In genomic region chr2:105037572-105038382, GRCh38 we compare ENCODE assay signal across 1 cellular context.
TF ChIP-seq lines count a peak whose summit lies in the region.

TSS of gene MRPS9 (plus strand) at chr2:105038069. CDS start at chr2:105038093, 24 bp downstream.

TF ChIP-seq in HepG2, 621 proteins besides CTCF, POLR2A, EP300 and RAD21 (continued from another document and continues in another):
- no peak for TF ChIP-seq SKIL (CRISPR knock-in tag; IDR thresholded peaks at IDR 0.05; ENCODE audit: borderline replicate concordance)
- TF ChIP-seq DR1 (CRISPR knock-in tag; IDR thresholded peaks at IDR 0.05) = peak; percentile 67
- TF ChIP-seq ZNF318 (CRISPR knock-in tag; IDR thresholded peaks at IDR 0.05) = 0 out of 2 replicates have a peak, but pooled peaks have one; percentile 50
- no peak; the same call in 1 of the 2 replicates for TF ChIP-seq THRA (CRISPR knock-in tag; IDR thresholded peaks at IDR 0.05; ENCODE audit: borderline replicate concordance)
- no peak for TF ChIP-seq SNRNP70 (IDR thresholded peaks at IDR 0.05; ENCODE audit: low read depth, low read length)
- TF ChIP-seq ARNT (IDR thresholded peaks at IDR 0.05) = no peak
- TF ChIP-seq, protein P1, sequence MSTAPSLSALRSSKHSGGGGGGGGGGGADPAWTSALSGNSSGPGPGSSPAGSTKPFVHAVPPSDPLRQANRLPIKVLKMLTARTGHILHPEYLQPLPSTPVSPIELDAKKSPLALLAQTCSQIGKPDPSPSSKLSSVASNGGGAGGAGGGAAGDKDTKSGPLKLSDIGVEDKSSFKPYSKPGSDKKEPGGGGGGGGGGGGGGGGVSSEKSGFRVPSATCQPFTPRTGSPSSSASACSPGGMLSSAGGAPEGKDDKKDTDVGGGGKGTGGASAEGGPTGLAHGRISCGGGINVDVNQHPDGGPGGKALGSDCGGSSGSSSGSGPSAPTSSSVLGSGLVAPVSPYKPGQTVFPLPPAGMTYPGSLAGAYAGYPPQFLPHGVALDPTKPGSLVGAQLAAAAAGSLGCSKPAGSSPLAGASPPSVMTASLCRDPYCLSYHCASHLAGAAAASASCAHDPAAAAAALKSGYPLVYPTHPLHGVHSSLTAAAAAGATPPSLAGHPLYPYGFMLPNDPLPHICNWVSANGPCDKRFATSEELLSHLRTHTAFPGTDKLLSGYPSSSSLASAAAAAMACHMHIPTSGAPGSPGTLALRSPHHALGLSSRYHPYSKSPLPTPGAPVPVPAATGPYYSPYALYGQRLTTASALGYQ (CRISPR knock-in tag; IDR thresholded peaks at IDR 0.05) = no peak
- TF ChIP-seq ZNF564 (CRISPR knock-in tag; IDR thresholded peaks at IDR 0.05) = peak; percentile 88
- no peak; the same call in 1 of the 2 replicates for TF ChIP-seq ZNF83 (CRISPR knock-in tag; IDR thresholded peaks at IDR 0.05; ENCODE audit: borderline replicate concordance)
- TF ChIP-seq, protein P2, sequence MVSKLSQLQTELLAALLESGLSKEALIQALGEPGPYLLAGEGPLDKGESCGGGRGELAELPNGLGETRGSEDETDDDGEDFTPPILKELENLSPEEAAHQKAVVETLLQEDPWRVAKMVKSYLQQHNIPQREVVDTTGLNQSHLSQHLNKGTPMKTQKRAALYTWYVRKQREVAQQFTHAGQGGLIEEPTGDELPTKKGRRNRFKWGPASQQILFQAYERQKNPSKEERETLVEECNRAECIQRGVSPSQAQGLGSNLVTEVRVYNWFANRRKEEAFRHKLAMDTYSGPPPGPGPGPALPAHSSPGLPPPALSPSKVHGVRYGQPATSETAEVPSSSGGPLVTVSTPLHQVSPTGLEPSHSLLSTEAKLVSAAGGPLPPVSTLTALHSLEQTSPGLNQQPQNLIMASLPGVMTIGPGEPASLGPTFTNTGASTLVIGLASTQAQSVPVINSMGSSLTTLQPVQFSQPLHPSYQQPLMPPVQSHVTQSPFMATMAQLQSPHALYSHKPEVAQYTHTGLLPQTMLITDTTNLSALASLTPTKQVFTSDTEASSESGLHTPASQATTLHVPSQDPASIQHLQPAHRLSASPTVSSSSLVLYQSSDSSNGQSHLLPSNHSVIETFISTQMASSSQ (IDR thresholded peaks at IDR 0.05; ENCODE audit: low read depth) = no peak
- TF ChIP-seq, protein P2 (CRISPR knock-in tag; IDR thresholded peaks at IDR 0.05; ENCODE audit: borderline replicate concordance) = 0 out of 2 replicates have a peak, but pooled peaks have one; percentile 12
- peak; percentile 80 for TF ChIP-seq GATAD1 (CRISPR knock-in tag; IDR thresholded peaks at IDR 0.05)
- TF ChIP-seq, protein P3, sequence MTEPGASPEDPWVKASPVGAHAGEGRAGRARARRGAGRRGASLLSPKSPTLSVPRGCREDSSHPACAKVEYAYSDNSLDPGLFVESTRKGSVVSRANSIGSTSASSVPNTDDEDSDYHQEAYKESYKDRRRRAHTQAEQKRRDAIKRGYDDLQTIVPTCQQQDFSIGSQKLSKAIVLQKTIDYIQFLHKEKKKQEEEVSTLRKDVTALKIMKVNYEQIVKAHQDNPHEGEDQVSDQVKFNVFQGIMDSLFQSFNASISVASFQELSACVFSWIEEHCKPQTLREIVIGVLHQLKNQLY (CRISPR knock-in tag; IDR thresholded peaks at IDR 0.05) = no peak
- peak; percentile 86 for TF ChIP-seq ZNF547 (CRISPR knock-in tag; IDR thresholded peaks at IDR 0.05)
- no peak for TF ChIP-seq ZNF841 (CRISPR knock-in tag; IDR thresholded peaks at IDR 0.05; ENCODE audit: borderline replicate concordance)
- TF ChIP-seq NFIB (CRISPR knock-in tag; IDR thresholded peaks at IDR 0.05; ENCODE audit: borderline replicate concordance) = no peak
- TF ChIP-seq, protein P4, sequence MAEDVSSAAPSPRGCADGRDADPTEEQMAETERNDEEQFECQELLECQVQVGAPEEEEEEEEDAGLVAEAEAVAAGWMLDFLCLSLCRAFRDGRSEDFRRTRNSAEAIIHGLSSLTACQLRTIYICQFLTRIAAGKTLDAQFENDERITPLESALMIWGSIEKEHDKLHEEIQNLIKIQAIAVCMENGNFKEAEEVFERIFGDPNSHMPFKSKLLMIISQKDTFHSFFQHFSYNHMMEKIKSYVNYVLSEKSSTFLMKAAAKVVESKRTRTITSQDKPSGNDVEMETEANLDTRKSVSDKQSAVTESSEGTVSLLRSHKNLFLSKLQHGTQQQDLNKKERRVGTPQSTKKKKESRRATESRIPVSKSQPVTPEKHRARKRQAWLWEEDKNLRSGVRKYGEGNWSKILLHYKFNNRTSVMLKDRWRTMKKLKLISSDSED (CRISPR knock-in tag; IDR thresholded peaks at IDR 0.05) = no peak
- no peak for TF ChIP-seq CSRNP1 (CRISPR knock-in tag; IDR thresholded peaks at IDR 0.05)
- TF ChIP-seq LRRFIP1 (CRISPR knock-in tag; conservative IDR thresholded peaks at IDR 0.05) = no peak
- TF ChIP-seq, protein P5, sequence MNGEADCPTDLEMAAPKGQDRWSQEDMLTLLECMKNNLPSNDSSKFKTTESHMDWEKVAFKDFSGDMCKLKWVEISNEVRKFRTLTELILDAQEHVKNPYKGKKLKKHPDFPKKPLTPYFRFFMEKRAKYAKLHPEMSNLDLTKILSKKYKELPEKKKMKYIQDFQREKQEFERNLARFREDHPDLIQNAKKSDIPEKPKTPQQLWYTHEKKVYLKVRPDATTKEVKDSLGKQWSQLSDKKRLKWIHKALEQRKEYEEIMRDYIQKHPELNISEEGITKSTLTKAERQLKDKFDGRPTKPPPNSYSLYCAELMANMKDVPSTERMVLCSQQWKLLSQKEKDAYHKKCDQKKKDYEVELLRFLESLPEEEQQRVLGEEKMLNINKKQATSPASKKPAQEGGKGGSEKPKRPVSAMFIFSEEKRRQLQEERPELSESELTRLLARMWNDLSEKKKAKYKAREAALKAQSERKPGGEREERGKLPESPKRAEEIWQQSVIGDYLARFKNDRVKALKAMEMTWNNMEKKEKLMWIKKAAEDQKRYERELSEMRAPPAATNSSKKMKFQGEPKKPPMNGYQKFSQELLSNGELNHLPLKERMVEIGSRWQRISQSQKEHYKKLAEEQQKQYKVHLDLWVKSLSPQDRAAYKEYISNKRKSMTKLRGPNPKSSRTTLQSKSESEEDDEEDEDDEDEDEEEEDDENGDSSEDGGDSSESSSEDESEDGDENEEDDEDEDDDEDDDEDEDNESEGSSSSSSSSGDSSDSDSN (CRISPR knock-in tag; IDR thresholded peaks at IDR 0.05) = peak; percentile 69
- TF ChIP-seq JUND (CRISPR knock-in tag; IDR thresholded peaks at IDR 0.05) = no peak
- no peak; the same call in 1 of the 2 replicates for TF ChIP-seq BCL6 (CRISPR knock-in tag; IDR thresholded peaks at IDR 0.05)
